Comparison of ENCODE assay signal across 24 cellular contexts in genomic region chr16:79757968-79758367, GRCh38.
A peak's percentile ranks its signal among the peaks of the same experiment; 100 is the strongest.
DNase-seq lines count a peak whose midpoint lies in the region; ATAC-seq, FAIRE-seq and TF ChIP-seq lines count a peak whose summit lies in the region.
"Had no signal": no experiment of that assay in that cellular context is flagged by ENCODE, and none has a peak within 500 bp of the region (broad histone marks: within the 10 kb centered on the region; RNA-seq: fewer than 3 reads in every experiment).

No MANE protein-coding gene starts in this region.

- H4K20me1 ChIP-seq in keratinocyte (ENCODE audit: control insufficient read depth, extremely low read depth, insufficient read depth, low read length) = no peaks in the 10 kb centered on the region
- H4K20me1 ChIP-seq: BLaER1 had no signal

- H3K4me3 ChIP-seq in Caco-2 (ENCODE audit: low read depth, low read length) = no peak overlapping the region
- no peak overlapping the region for H3K4me3 ChIP-seq in RWPE2 (ENCODE audit: severe bottlenecking)
- H3K4me3 ChIP-seq in keratinocyte (ENCODE audit: control insufficient read depth in 2 of 3, extremely low read depth in 1 of 3, insufficient read depth in 2 of 3, low read depth in 1 of 3, low read length in 3 of 3) = no peak overlapping the region
- no peak overlapping the region for H3K4me3 ChIP-seq in adrenal gland
- H3K4me3 ChIP-seq: BLaER1 had no signal

- dilution Hi-C loops in keratinocyte (cut with MboI; ENCODE audit: extremely low pct_ligation_motif_present, low sequenced_read_pairs) = no loop called here

- ATAC-seq in RWPE2 (ENCODE audit: low read depth) = no peak
- ATAC-seq: HCT116, PC-3 had no signal

- H3K9me3 Mint-ChIP-seq in activated CD4-positive, alpha-beta T cell treated with anti-CD3 and anti-CD28 coated beads, Interleukin-2, amount 10 ng/mL, durations not matched to agents 24 days and 14 days = peaks cover 8% of the 10 kb centered on the region
- peaks cover 16% of the 10 kb centered on the region for H3K9me3 Mint-ChIP-seq in Caco-2 (ENCODE audit: unreplicated experiment)

- H2AFZ ChIP-seq in keratinocyte (ENCODE audit: control insufficient read depth, low read length) = no peak overlapping the region

- no TSS peak for BruUV-seq in Caco-2 (replicated peaks; lab: Mats Ljungman, UMichigan)

- H3K36me3 Mint-ChIP-seq in activated CD4-positive, alpha-beta T cell treated with anti-CD3 and anti-CD28 coated beads, Interleukin-2, amount 10 ng/mL, durations not matched to agents 24 days and 14 days (ENCODE audit: low read depth) = peaks cover 2% of the 10 kb centered on the region
- peaks cover 4% of the 10 kb centered on the region for H3K36me3 Mint-ChIP-seq in Caco-2 (ENCODE audit: insufficient read depth, unreplicated experiment)
- H3K36me3 Mint-ChIP-seq: CD4-positive, CD25-positive, alpha-beta regulatory T cell had no signal

- FAIRE-seq in keratinocyte (lab: Jason Lieb, UNC) = peak; percentile 56
- FAIRE-seq: D721Med, G401.6, GM19239 had no signal

- TF ChIP-seq CTCF in Caco-2 (IDR thresholded peaks at IDR 0.05; ENCODE audit: insufficient read depth in 1 of 2, low read depth in 1 of 2, low read length in 1 of 2, severe bottlenecking in 1 of 2, unreplicated experiment in 1 of 2) (no peak), RWPE2 (IDR thresholded peaks at IDR 0.05; ENCODE audit: poor library complexity, severe bottlenecking) (no peak), keratinocyte (optimal IDR thresholded peaks at IDR 0.05 in 1 of 3, IDR thresholded peaks at IDR 0.05 in 1 of 3, conservative IDR thresholded peaks at IDR 0.05 in 1 of 3; ENCODE audit: extremely low read depth in 1 of 3, insufficient read depth in 2 of 3, low read length in 3 of 3) (no peak), adrenal gland (IDR thresholded peaks at IDR 0.05) (no peak)

- peaks cover 28% of the 10 kb centered on the region for H3K4me1 Mint-ChIP-seq in activated CD4-positive, alpha-beta T cell treated with anti-CD3 and anti-CD28 coated beads, Interleukin-2, amount 10 ng/mL, durations not matched to agents 24 days and 14 days
- peaks cover 60% of the 10 kb centered on the region for H3K4me1 Mint-ChIP-seq in Caco-2 (ENCODE audit: low read depth, unreplicated experiment)

- no peak for TF ChIP-seq POLR2A in adrenal gland (IDR thresholded peaks at IDR 0.05)

- peak overlapping the region; percentile 4 for H3K27ac Mint-ChIP-seq in activated CD4-positive, alpha-beta T cell treated with anti-CD3 and anti-CD28 coated beads, Interleukin-2, amount 10 ng/mL, durations not matched to agents 24 days and 14 days
- peak overlapping the region; percentile 61 for H3K27ac Mint-ChIP-seq in Caco-2 (ENCODE audit: unreplicated experiment)
- H3K27ac Mint-ChIP-seq: CD4-positive, CD25-positive, alpha-beta regulatory T cell had no signal

- intact Hi-C loops in activated CD4-positive, alpha-beta T cell treated with anti-CD3 and anti-CD28 coated beads, Interleukin-2, amount 10 ng/mL, durations not matched to agents 24 days and 14 days (cut with micrococcal nuclease) = loop anchor here (5.0 to 10.0 kb wide), 2 partner anchors 84 to 983 kb away; no protein-coding TSS in a partner anchor
- intact Hi-C loops in Caco-2 (cut with micrococcal nuclease; ENCODE audit: unreplicated experiment) = loop anchor here (5.0 to 10.0 kb wide), 2 partner anchors 249 to 507 kb away; no protein-coding TSS in a partner anchor
- intact Hi-C loops in adrenal gland (cut with DNase I) = no loop called here

- no peaks in the 10 kb centered on the region for H3K79me2 ChIP-seq in keratinocyte (ENCODE audit: control insufficient read depth, insufficient read depth, low read length)

- H3K27ac ChIP-seq in RWPE2 (ENCODE audit: poor library complexity, severe bottlenecking) (peak overlapping the region; percentile 72), keratinocyte (ENCODE audit: control insufficient read depth, insufficient read depth, low read length) (no peak overlapping the region), adrenal gland (no peak overlapping the region)
- H3K27ac ChIP-seq: BLaER1 had no signal

- CTCF ChIA-PET in Caco-2 (lab: Charles Lee) = interaction anchor here (0.8 kb wide), 1 partner anchor 10 kb away, joined by 3 read pairs; no protein-coding TSS in a partner anchor

- H3K4me2 ChIP-seq in keratinocyte (ENCODE audit: control insufficient read depth, extremely low read depth, insufficient read depth, low read depth, low read length) = no peak overlapping the region
- H3K4me2 ChIP-seq: BLaER1 had no signal

- H3K9me1 ChIP-seq in keratinocyte (ENCODE audit: control insufficient read depth, extremely low read depth, insufficient read depth, low read length) = no peaks in the 10 kb centered on the region

- no peaks in the 10 kb centered on the region for H3K9me3 ChIP-seq in Caco-2
- no peaks in the 10 kb centered on the region for H3K9me3 ChIP-seq in RWPE2 (ENCODE audit: severe bottlenecking)
- H3K9me3 ChIP-seq in keratinocyte (ENCODE audit: control insufficient read depth, low read depth, low read length) = no peaks in the 10 kb centered on the region
- no peaks in the 10 kb centered on the region for H3K9me3 ChIP-seq in adrenal gland (replicated peaks in 1 of 3)
- H3K9me3 ChIP-seq: BLaER1 had no signal

- POLR2A ChIA-PET in Caco-2 (lab: Charles Lee) = no interaction called here

- H3K27me3 Mint-ChIP-seq in activated CD4-positive, alpha-beta T cell treated with anti-CD3 and anti-CD28 coated beads, Interleukin-2, amount 10 ng/mL, durations not matched to agents 24 days and 14 days = peaks cover 5% of the 10 kb centered on the region
- no peaks in the 10 kb centered on the region for H3K27me3 Mint-ChIP-seq in Caco-2 (ENCODE audit: insufficient read depth, unreplicated experiment)

- no peaks in the 10 kb centered on the region for H3K36me3 ChIP-seq in Caco-2 (ENCODE audit: control insufficient read depth, insufficient read depth, low read length)
- no peaks in the 10 kb centered on the region for H3K36me3 ChIP-seq in RWPE2 (ENCODE audit: low read depth)
- H3K36me3 ChIP-seq in keratinocyte (ENCODE audit: control insufficient read depth in 2 of 2, extremely low read depth in 1 of 2, insufficient read depth in 2 of 2, low read length in 2 of 2) = no peaks in the 10 kb centered on the region
- no peaks in the 10 kb centered on the region for H3K36me3 ChIP-seq in adrenal gland (replicated peaks in 1 of 2)
- H3K36me3 ChIP-seq: BLaER1 had no signal

- no peak overlapping the region for H3K4me3 Mint-ChIP-seq in activated CD4-positive, alpha-beta T cell treated with anti-CD3 and anti-CD28 coated beads, Interleukin-2, amount 10 ng/mL, durations not matched to agents 24 days and 14 days
- no peak overlapping the region for H3K4me3 Mint-ChIP-seq in Caco-2 (ENCODE audit: unreplicated experiment)
- H3K4me3 Mint-ChIP-seq: CD4-positive, CD25-positive, alpha-beta regulatory T cell had no signal

- WGBS in adrenal gland, 4 donors = 83 to 94% (median 86%) methylated on average over 5 to 6 of the region's 6 CpGs

- H3K27me3 ChIP-seq in Caco-2 (replicated peaks; ENCODE audit: control insufficient read depth, insufficient read depth, low read length) (no peaks in the 10 kb centered on the region), RWPE2 (ENCODE audit: insufficient read depth, poor library complexity, severe bottlenecking) (no peaks in the 10 kb centered on the region), keratinocyte (ENCODE audit: control insufficient read depth, extremely low read depth, insufficient read depth, low read length) (no peaks in the 10 kb centered on the region), adrenal gland (no peaks in the 10 kb centered on the region)
- H3K27me3 ChIP-seq: BLaER1 had no signal

- peaks cover 45% of the 10 kb centered on the region for H3K4me1 ChIP-seq in Caco-2
- peaks cover 24% of the 10 kb centered on the region for H3K4me1 ChIP-seq in RWPE2 (ENCODE audit: insufficient read depth, poor library complexity, severe bottlenecking)
- H3K4me1 ChIP-seq in keratinocyte (ENCODE audit: control insufficient read depth, extremely low read depth, insufficient read depth, low read length) = peaks cover 20% of the 10 kb centered on the region
- no peaks in the 10 kb centered on the region for H3K4me1 ChIP-seq in adrenal gland (replicated peaks in 1 of 2)

- no peak for DNase-seq in activated CD4-positive, alpha-beta T cell treated with anti-CD3 and anti-CD28 coated beads, Interleukin-2, amount 10 ng/mL, durations not matched to agents 24 days and 14 days
- no peak for DNase-seq in activated CD4-positive, alpha-beta T cell treated with anti-CD3 and anti-CD28 coated beads, Interleukin-2, amount 50 U/mL, for 1 hour
- DNase-seq in Caco-2 = no peak
- DNase-seq in RWPE2 (ENCODE audit: low spot score) = no peak
- DNase-seq in keratinocyte (ENCODE audit: low read depth, low spot score) = no peak
- no peak for DNase-seq in NCI-H82 (lab: John Stamatoyannopoulos, UW)
- DNase-seq in adrenal gland = no peak
- DNase-seq in NCI-H2029 (lab: John Stamatoyannopoulos, UW) = no peak
- DNase-seq: CD4-positive, CD25-positive, alpha-beta regulatory T cell; IMR-90; KG1; NCI-H1092; NCI-H1417 treated with DMSO at 0.1 percent for 48 hours; NCI-H1694 treated with DMSO at 0.1 percent for 48 hours; NCI-H524; NCI-H774; NK-92 treated with Interleukin-12 subunit alpha and Interleukin-12 subunit beta, amount 100 ng/mL, for 24 hours; PC-3; SHP77 had no signal

- no peak overlapping the region for H3K9ac ChIP-seq in keratinocyte (ENCODE audit: control insufficient read depth, extremely low read depth, insufficient read depth, low read length)
- H3K9ac ChIP-seq: BLaER1 had no signal

Comparison
In these comparisons a context has a peak if more than half of its experiments do, and no peak if none do; other contexts are left out.
1. intact Hi-C loops: an anchor here in activated CD4-positive, alpha-beta T cell treated with anti-CD3 and anti-CD28 coated beads, Interleukin-2, amount 10 ng/mL, durations not matched to agents 24 days and 14 days (5.0 to 10.0 kb wide) and Caco-2 (5.0 to 10.0 kb wide); none called in adrenal gland.